ENCODE assay signal across 18 cellular contexts in genomic region chr7:23017303-23017702, GRCh38. TPM values are rescaled to one million over a fixed set of nuclear protein-coding genes. Genes with fewer than 3 reads are reported as not detected.
DNase-seq lines count a peak whose midpoint lies in the region; ATAC-seq and TF ChIP-seq lines count a peak whose summit lies in the region.
"Had no signal": no experiment of that assay in that cellular context is flagged by ENCODE, and none has a peak within 500 bp of the region (broad histone marks: within the 10 kb centered on the region; RNA-seq: fewer than 3 reads in every experiment).

No MANE protein-coding gene starts in this region.

- H4K20me1 ChIP-seq in SK-N-SH (ENCODE audit: insufficient read depth) (no peaks in the 10 kb centered on the region), OCI-LY3 (ENCODE audit: insufficient read depth, low read length) (0 out of 2 replicates have a peak, but pooled peaks cover 1% of the 10 kb centered on the region)

- H3K9ac ChIP-seq in SK-N-SH (no peak overlapping the region), OCI-LY3 (ENCODE audit: low read length) (no peak overlapping the region)

- POLR2A ChIA-PET in SK-N-SH (lab: Yijun Ruan, JAX) = no interaction called here

- TF ChIP-seq POLR2A in adrenal gland (IDR thresholded peaks at IDR 0.05) = no peak

- H3K36me3 Mint-ChIP-seq in IgD-negative memory B cell (peaks cover 6% of the 10 kb centered on the region), memory B cell (peaks cover 7% of the 10 kb centered on the region)

- H2AFZ ChIP-seq in SK-N-SH (ENCODE audit: low read depth) = peak overlapping the region; percentile 27
- peak overlapping the region; percentile 17; the same call in 1 of the 2 replicates for H2AFZ ChIP-seq in OCI-LY3 (ENCODE audit: low read depth, low read length)

- H3K36me3 ChIP-seq in SK-N-SH (replicated peaks in 1 of 2; ENCODE audit: control insufficient read depth in 1 of 2, insufficient read depth in 2 of 2, low read length in 1 of 2) (no peaks in the 10 kb centered on the region), OCI-LY3 (replicated peaks; ENCODE audit: low read depth, low read length) (no peaks in the 10 kb centered on the region), adrenal gland (replicated peaks in 1 of 2) (no peaks in the 10 kb centered on the region)
- H3K36me3 ChIP-seq: upper lobe of right lung had no signal

- TF ChIP-seq CTCF in SK-N-SH (IDR thresholded peaks at IDR 0.05) = no peak
- TF ChIP-seq CTCF in OCI-LY3 (IDR thresholded peaks at IDR 0.05; ENCODE audit: low read depth, low read length) = no peak
- TF ChIP-seq CTCF in adrenal gland (IDR thresholded peaks at IDR 0.05) = no peak

- H3K4me3 Mint-ChIP-seq in IgD-negative memory B cell (peak overlapping the region; percentile 10 to 87 (median 51)), memory B cell (peak overlapping the region; percentile 15)
- H3K4me3 Mint-ChIP-seq: CD4-positive, alpha-beta T cell; neural crest cell had no signal

- no peaks in the 10 kb centered on the region for H3K9me3 ChIP-seq in SK-N-SH
- no peaks in the 10 kb centered on the region for H3K9me3 ChIP-seq in OCI-LY3 (ENCODE audit: insufficient read depth, low read length)
- H3K9me3 ChIP-seq in adrenal gland (replicated peaks in 1 of 3) = no peaks in the 10 kb centered on the region
- H3K9me3 ChIP-seq: upper lobe of right lung had no signal

- H3K27me3 Mint-ChIP-seq in IgD-negative memory B cell (no peaks in the 10 kb centered on the region), memory B cell (no peaks in the 10 kb centered on the region)
- H3K27me3 Mint-ChIP-seq: CD4-positive, alpha-beta T cell had no signal

- H3K9me3 Mint-ChIP-seq in IgD-negative memory B cell (peaks cover 0 to 11% (median 4%) of the 10 kb centered on the region in 3 donors), memory B cell (peaks cover 8% of the 10 kb centered on the region)
- H3K9me3 Mint-ChIP-seq: CD4-positive, alpha-beta T cell had no signal

- H3K27me3 ChIP-seq in SK-N-SH (ENCODE audit: insufficient read depth) = peaks cover 10% of the 10 kb centered on the region; the same call in 1 of the 2 replicates
- no peaks in the 10 kb centered on the region for H3K27me3 ChIP-seq in OCI-LY3 (ENCODE audit: low read depth, low read length)
- no peaks in the 10 kb centered on the region for H3K27me3 ChIP-seq in adrenal gland
- H3K27me3 ChIP-seq: upper lobe of right lung had no signal

- DNase-seq in SK-N-SH (no peak), memory B cell (ENCODE audit: low spot score in 2 of 2) (no peak), adrenal gland (no peak)
- DNase-seq: 8988T; caudate nucleus; CD4-positive, alpha-beta T cell; H7; hippocampal formation; NCI-H2029 treated with DMSO at 0.1 percent for 48 hours; NCI-H524; stimulated activated naive CD4-positive, alpha-beta T cell treated with Interleukin-2 at 50 U/mL for 16 hours; upper lobe of right lung had no signal

- WGBS in SK-N-SH (ENCODE audit: low lambda C conversion rate) = 8% methylated on average over 3 of the region's 3 CpGs
- 28 to 59% (median 47%) methylated on average over 3 of the region's 3 CpGs for WGBS in adrenal gland, 4 donors

- H3K4me2 ChIP-seq in SK-N-SH (no peak overlapping the region), OCI-LY3 (ENCODE audit: low read length) (no peak overlapping the region)

- H3K27ac ChIP-seq in SK-N-SH (ENCODE audit: low read depth in 2 of 2, low read length in 1 of 2) (no peak overlapping the region), OCI-LY3 (ENCODE audit: low read length) (no peak overlapping the region), adrenal gland (no peak overlapping the region)
- H3K27ac ChIP-seq: upper lobe of right lung had no signal

- intact Hi-C loops in adrenal gland (cut with DNase I) = loop anchor here in 1 of 2 donors (10.0 kb wide), 1 partner anchor 163 kb away; no protein-coding TSS in a partner anchor

- CTCF ChIA-PET in SK-N-SH (lab: Yijun Ruan, JAX) = interaction anchor here (1.0 kb wide), 1 partner anchor 39 kb away, joined by 3 read pairs; no protein-coding TSS in a partner anchor

- peaks cover 38 to 46% (median 38%) of the 10 kb centered on the region in 3 donors for H3K4me1 Mint-ChIP-seq in IgD-negative memory B cell
- H3K4me1 Mint-ChIP-seq in memory B cell = peaks cover 22% of the 10 kb centered on the region

- H3K4me3 ChIP-seq in SK-N-SH (ENCODE audit: low read depth in 2 of 2, low read length in 1 of 2) (no peak overlapping the region), OCI-LY3 (ENCODE audit: low read length) (no peak overlapping the region), adrenal gland (no peak overlapping the region)
- H3K4me3 ChIP-seq: upper lobe of right lung had no signal

- H3K27ac Mint-ChIP-seq in IgD-negative memory B cell = peak overlapping the region in 2 of 3 donors; percentile 5 to 55
- H3K27ac Mint-ChIP-seq in memory B cell = no peak overlapping the region
- H3K27ac Mint-ChIP-seq: CD4-positive, alpha-beta T cell had no signal

- TF ChIP-seq RAD21 in SK-N-SH (IDR thresholded peaks at IDR 0.05; ENCODE audit: low read length) = no peak

- no peaks in the 10 kb centered on the region for H3F3A ChIP-seq in SK-N-SH (replicated peaks; ENCODE audit: insufficient read depth)

- H3K4me1 ChIP-seq in SK-N-SH (ENCODE audit: control insufficient read depth in 1 of 2, insufficient read depth in 2 of 2, low read depth in 1 of 2, low read length in 1 of 2) = peaks cover 5 to 6% of the 10 kb centered on the region in 2 experiments; a peak in 2 of 4 replicates
- H3K4me1 ChIP-seq in OCI-LY3 (ENCODE audit: low read length) = peaks cover 41% of the 10 kb centered on the region
- H3K4me1 ChIP-seq in adrenal gland (replicated peaks in 1 of 2) = peaks cover 5 to 12% of the 10 kb centered on the region in 2 donors

- TF ChIP-seq EP300 in SK-N-SH (IDR thresholded peaks at IDR 0.05; ENCODE audit: borderline replicate concordance in 1 of 2, low read depth in 1 of 2, low read length in 1 of 2) = no peak

- no peaks in the 10 kb centered on the region for H3K9me2 ChIP-seq in SK-N-SH

- H3K79me2 ChIP-seq in SK-N-SH (ENCODE audit: insufficient read depth) (no peaks in the 10 kb centered on the region), OCI-LY3 (ENCODE audit: low read length) (peaks cover 12% of the 10 kb centered on the region)

- ATAC-seq in SK-N-SH treated with all-trans-retinoic acid at 6 μM for 48 hours (no peak), memory B cell (ENCODE audit: low read depth) (no peak), HG03378 (IDR thresholded peaks at IDR 0.05; ENCODE audit: unreplicated experiment) (no peak), GM18861 (IDR thresholded peaks at IDR 0.05; ENCODE audit: unreplicated experiment) (no peak)
- ATAC-seq: upper lobe of right lung had no signal

TF ChIP-seq in SK-N-SH, 30 proteins besides CTCF, POLR2A, EP300 and RAD21 (continues in another document):
- TF ChIP-seq RFX5 (IDR thresholded peaks at IDR 0.05; ENCODE audit: low read length) (no peak), USF2 (IDR thresholded peaks at IDR 0.05; ENCODE audit: borderline replicate concordance, low read depth, low read length) (no peak), MXI1 (IDR thresholded peaks at IDR 0.05; ENCODE audit: low read depth, low read length) (no peak), CHD2 (IDR thresholded peaks at IDR 0.05; ENCODE audit: low read length, partially characterized antibody) (no peak), GABPA (IDR thresholded peaks at IDR 0.05; ENCODE audit: low read depth) (no peak), RXRA (IDR thresholded peaks at IDR 0.05; ENCODE audit: borderline replicate concordance, low read depth) (no peak), GATA2 (CRISPR knock-in tag; IDR thresholded peaks at IDR 0.05) (no peak), TEAD4 (IDR thresholded peaks at IDR 0.05; ENCODE audit: borderline replicate concordance, insufficient read depth) (no peak)

TF ChIP-seq in SK-N-SH treated with all-trans-retinoic acid at 6 μM for 48 hours, 23 proteins besides CTCF, POLR2A, EP300 and RAD21:
- TF ChIP-seq ZNF70 (CRISPR knock-in tag; IDR thresholded peaks at IDR 0.05) (no peak), CREB5 (CRISPR knock-in tag; IDR thresholded peaks at IDR 0.05; ENCODE audit: low read depth) (no peak), ZFP30 (CRISPR knock-in tag; IDR thresholded peaks at IDR 0.05) (no peak), RARB (CRISPR knock-in tag; IDR thresholded peaks at IDR 0.05) (no peak)
TF ChIP-seq in SK-N-SH treated with all-trans-retinoic acid at 6 μM for 48 hours: peak in this region for 0.

RNA-seq across cellular contexts. Expression of gene HYCC1, which starts 3.4 kb away (rescaled TPM):
- 5.3 and 5.8 TPM in 2 replicates for polyA plus RNA-seq in SK-N-SH (2012; rRNA removed)
- polyA plus RNA-seq in SK-N-SH (2012; cell fraction: cytosol; rRNA removed) = 7.4 and 9.4 TPM in 2 replicates
- 5.2 and 6.0 TPM in 2 replicates for polyA plus RNA-seq in SK-N-SH (2012; cell fraction: nucleus; rRNA removed)
- polyA plus RNA-seq in IgD-negative memory B cell = 22.9 TPM
- 10 to 100 TPM; 14.1 to 27.1 (median 19.2) TPM for total RNA-seq in adrenal gland
- polyA plus RNA-seq in adrenal gland = 10 to 100 TPM in 1 of 3 donors, 1 to 10 TPM in 2; 3.8 to 14.7 (median 4.3) TPM
